Comparison of ENCODE assay signal across 9 cellular contexts in the genomic region with DNA sequence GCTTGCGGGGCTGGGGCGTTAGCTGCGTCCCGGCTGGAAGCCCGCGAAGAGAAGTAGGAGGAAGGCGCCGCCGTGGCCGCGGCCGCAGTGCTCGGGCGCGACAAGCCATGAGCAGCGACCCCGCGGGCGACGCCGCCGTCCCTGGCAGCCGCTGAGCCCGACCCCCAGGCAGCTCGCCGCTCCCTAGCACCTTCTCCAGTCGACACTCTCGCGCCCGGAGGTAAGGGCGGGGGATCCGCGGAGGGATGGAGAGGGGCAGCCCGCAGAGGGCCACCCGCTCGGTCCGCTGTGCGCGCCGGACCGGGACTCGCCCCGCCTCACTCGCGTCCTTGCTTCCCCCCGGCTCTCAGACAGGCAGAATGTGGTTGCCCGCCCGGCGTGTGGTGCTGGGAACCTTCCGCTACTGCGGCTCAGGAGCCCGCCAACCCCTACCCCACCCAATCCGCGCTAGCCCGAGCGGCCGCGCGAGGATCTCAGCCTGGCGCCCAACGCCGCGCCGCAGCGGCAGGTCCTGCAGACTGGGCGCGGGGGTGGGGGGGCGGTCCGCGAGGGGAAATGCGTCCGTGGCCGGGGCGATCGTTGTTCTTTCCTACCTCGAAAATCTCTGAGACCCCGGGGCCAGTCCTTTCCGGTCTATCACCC. TPM values are rescaled to one million over a fixed set of nuclear protein-coding genes. Genes with fewer than 3 reads are reported as not detected.
DNase-seq lines count a peak whose midpoint lies in the region; ATAC-seq, FAIRE-seq and TF ChIP-seq lines count a peak whose summit lies in the region.
"Had no signal": no experiment of that assay in that cellular context is flagged by ENCODE, and none has a peak within 500 bp of the region (broad histone marks: within the 10 kb centered on the region; RNA-seq: fewer than 3 reads in every experiment).

Gene LRRC8C (plus strand): TSS at position 18 of the 642 bp plus-strand sequence. CDS start 53,354 bp downstream, outside the sequence.

- WGBS in H9 (ENCODE audit: extremely low coverage, insufficient read length, low lambda C conversion rate): no CpG with 5 or more reads among the region's 78 CpGs
- WGBS in K562 (ENCODE audit: insufficient coverage, low coverage, missing lambda C conversion rate): under 1% methylated on average over 36 of the region's 78 CpGs

- POLR2A ChIA-PET in K562 (lab: Yijun Ruan, JAX): interaction anchor here (0.6 to 1.2 kb wide), 6 partner anchors 9 to 189 kb away, joined by 3 to 6 read pairs (median 4); no protein-coding TSS in a partner anchor

- H3K36me3 Mint-ChIP-seq in H9 (ENCODE audit: insufficient read depth in 1 of 3, low read depth in 3 of 3): no peaks in the 10 kb centered on the region

- H3K27ac Mint-ChIP-seq in H9: peak within 1 kb of the TSS in 2 of 3 experiments; percentile 57 to 70; a peak in 3 of 7 replicates

- H3K18ac ChIP-seq in H9 (ENCODE audit: insufficient read length, low read depth, low read length): peak within 1 kb of the TSS; percentile 46

- FAIRE-seq in K562 (lab: Jason Lieb, UNC): no peak
- FAIRE-seq: G401.6 had no signal

- no peak within 1 kb of the TSS for H2BK120ac ChIP-seq in H9 (ENCODE audit: low read depth, low read length, poor library complexity, severe bottlenecking)

- CTCF ChIA-PET in K562 (lab: Yijun Ruan, JAX; ENCODE audit: low intra/inter-chr PET ratio): interaction anchor here (0.7 to 3.1 kb wide), 2 partner anchors 130 to 135 kb away, joined by 4 to 29 read pairs; no protein-coding TSS in a partner anchor

- peaks cover 20 to 24% of the 10 kb centered on the region in 2 experiments for H3K4me1 Mint-ChIP-seq in H9

- no peak within 1 kb of the TSS for H4K8ac ChIP-seq in H9 (replicated peaks; ENCODE audit: insufficient read length, low read depth, low read length)

- peak within 1 kb of the TSS; percentile 83 for H3K14ac ChIP-seq in H9 (ENCODE audit: insufficient read depth, low read length)

- peaks cover 41% of the 10 kb centered on the region for H3K27me3 Mint-ChIP-seq in H9 (ENCODE audit: low read depth)

- H3K9me3 ChIP-seq in H9 (ENCODE audit: control insufficient read depth, low read depth, low read length) (no peaks in the 10 kb centered on the region), K562 (replicated peaks; ENCODE audit: control insufficient read depth, insufficient read depth, low read depth, low read length) (no peaks in the 10 kb centered on the region), iPS-15b (ENCODE audit: control insufficient read depth, insufficient read depth, low read length) (no peaks in the 10 kb centered on the region), skeletal muscle tissue (ENCODE audit: control insufficient read depth in 3 of 3, low read length in 3 of 3) (no peaks in the 10 kb centered on the region)

- H3K79me2 ChIP-seq in H9 (ENCODE audit: insufficient read depth, low read length) (no peaks in the 10 kb centered on the region), K562 (ENCODE audit: control insufficient read depth, insufficient read depth, low read length) (peaks cover 40% of the 10 kb centered on the region)

- H3T11ph ChIP-seq in H9 (ENCODE audit: low read length): no peak within 1 kb of the TSS

- H2BK5ac ChIP-seq in H9 (ENCODE audit: insufficient read length, low read length): no peak within 1 kb of the TSS

- no peak within 1 kb of the TSS for H3K23ac ChIP-seq in H9 (ENCODE audit: insufficient read length, low read depth, low read length)

- no peak for TF ChIP-seq RAD21 in K562 (CRISPR knock-in tag; conservative IDR thresholded peaks at IDR 0.05 in 1 of 2, IDR thresholded peaks at IDR 0.05 in 1 of 2)

- H4K20me1 ChIP-seq in H9 (ENCODE audit: control insufficient read depth, insufficient read depth, insufficient read length) (no peaks in the 10 kb centered on the region), K562 (replicated peaks; ENCODE audit: control insufficient read depth, insufficient read depth, low read length) (no peaks in the 10 kb centered on the region)

- H2AFZ ChIP-seq in H9 (ENCODE audit: low read length) (no peak within 1 kb of the TSS), K562 (ENCODE audit: low read depth, low read length) (peak within 1 kb of the TSS; percentile 92)

- H3K9ac ChIP-seq in H9 (ENCODE audit: extremely low read depth, insufficient read length, low read length): no peak within 1 kb of the TSS
- H3K9ac ChIP-seq in K562 (ENCODE audit: insufficient read depth in 1 of 2, low read depth in 2 of 2, low read length in 2 of 2): peak within 1 kb of the TSS; percentile 76 to 98
- H3K9ac ChIP-seq in iPS-15b (ENCODE audit: low read depth, low read length): peak within 1 kb of the TSS; percentile 50
- peak within 1 kb of the TSS; percentile 71 to 87 (median 81) for H3K9ac ChIP-seq in skeletal muscle tissue (ENCODE audit: low read depth in 1 of 3, low read length in 3 of 3)

- no peak within 1 kb of the TSS for H4K5ac ChIP-seq in H9 (ENCODE audit: insufficient read length, low read depth, low read length)

- H3K4me3 Mint-ChIP-seq in H9: peak within 1 kb of the TSS; percentile 83 to 93

- in situ Hi-C loops in K562 (cut with MboI): loop anchor here (5.0 kb wide), 3 partner anchors 69 to 359 kb away; no protein-coding TSS in a partner anchor

- H2BK12ac ChIP-seq in H9 (ENCODE audit: insufficient read length, low read depth, low read length): no peak within 1 kb of the TSS

- H3K27ac ChIP-seq in H9 (ENCODE audit: insufficient read length, low read depth, low read length): no peak within 1 kb of the TSS
- H3K27ac ChIP-seq in K562 (ENCODE audit: extremely low read depth, low read depth, low read length): peak within 1 kb of the TSS; percentile 67
- H3K27ac ChIP-seq in skeletal muscle tissue (ENCODE audit: low read depth, low read length): peak within 1 kb of the TSS; percentile 68

- H3K9me1 ChIP-seq in K562 (ENCODE audit: control insufficient read depth, insufficient read depth, low read length): no peaks in the 10 kb centered on the region

- peaks cover 22% of the 10 kb centered on the region for H3K23me2 ChIP-seq in H9 (ENCODE audit: insufficient read length, low read depth, low read length, poor library complexity, severe bottlenecking)

- no peaks in the 10 kb centered on the region for H3K4me1 ChIP-seq in H9 (ENCODE audit: insufficient read depth, low read length)
- peaks cover 13 to 20% of the 10 kb centered on the region in 2 experiments for H3K4me1 ChIP-seq in K562 (replicated peaks in 1 of 2; ENCODE audit: control insufficient read depth in 2 of 2, insufficient read depth in 2 of 2, low read length in 2 of 2)
- H3K4me1 ChIP-seq in iPS-15b (ENCODE audit: control insufficient read depth, insufficient read depth, low read length): peaks cover 9% of the 10 kb centered on the region
- H3K4me1 ChIP-seq in skeletal muscle tissue (ENCODE audit: control insufficient read depth in 3 of 3, insufficient read depth in 3 of 3, low read length in 3 of 3): peaks cover 6 to 21% (median 14%) of the 10 kb centered on the region in 3 donors

- H3K27me3 ChIP-seq in H9 (ENCODE audit: insufficient read depth, low read length) (peaks cover 5% of the 10 kb centered on the region; the same call in 1 of the 2 replicates), K562 (ENCODE audit: control insufficient read depth in 2 of 2, insufficient read depth in 2 of 2, low read length in 2 of 2) (no peaks in the 10 kb centered on the region), iPS-15b (ENCODE audit: control insufficient read depth, insufficient read depth, low read length) (peaks cover 46% of the 10 kb centered on the region), skeletal muscle tissue (ENCODE audit: control insufficient read depth in 3 of 3, insufficient read depth in 3 of 3, low read length in 3 of 3) (peaks cover 0 to 2% (median 0%) of the 10 kb centered on the region in 3 donors)

- no peak within 1 kb of the TSS for H4K91ac ChIP-seq in H9 (ENCODE audit: insufficient read length, low read depth, low read length)

- no peak within 1 kb of the TSS for H3K56ac ChIP-seq in H9 (ENCODE audit: insufficient read length, low read depth, low read length)

- BruUV-seq in K562 (replicated peaks; lab: Mats Ljungman, UMichigan): no TSS peak

- TF ChIP-seq EP300 in K562 (IDR thresholded peaks at IDR 0.05; ENCODE audit: low read length): no peak

- TF ChIP-seq CTCF in H9 (conservative IDR thresholded peaks at IDR 0.05): no peak
- no peak for TF ChIP-seq CTCF in K562 (IDR thresholded peaks at IDR 0.05 in 2 of 3, conservative IDR thresholded peaks at IDR 0.05 in 1 of 3; ENCODE audit: insufficient read depth in 2 of 3, low read depth in 1 of 3, low read length in 3 of 3)

- DNase-seq in NCI-H1436 (lab: John Stamatoyannopoulos, UW) (peak; percentile 26), NCI-H1436 treated with DMSO at 0.1 percent for 48 hours (lab: John Stamatoyannopoulos, UW) (no peak), H9 (peak; percentile 55), LHCN-M2 (ENCODE audit: low read depth) (peak; percentile 42), T-helper 22 cell (ENCODE audit: low read depth) (peak; percentile 49), K562 (ENCODE audit: extremely low read depth in 1 of 4, low spot score in 3 of 4) (peak; percentile 59 to 64 (median 60))

- H3K36me3 ChIP-seq in K562 (ENCODE audit: control insufficient read depth, insufficient read depth, low read length): no peaks in the 10 kb centered on the region
- H3K36me3 ChIP-seq in iPS-15b (ENCODE audit: control insufficient read depth, insufficient read depth, low read length): no peaks in the 10 kb centered on the region
- H3K36me3 ChIP-seq in skeletal muscle tissue (ENCODE audit: control insufficient read depth in 3 of 3, insufficient read depth in 3 of 3, low read length in 3 of 3): no peaks in the 10 kb centered on the region

- H3K4me3 ChIP-seq in K562 (peak within 1 kb of the TSS; percentile 76), iPS-15b (ENCODE audit: low read depth, low read length) (peak within 1 kb of the TSS; percentile 82), skeletal muscle tissue (ENCODE audit: low read length in 3 of 3) (peak within 1 kb of the TSS; percentile 78 to 90 (median 82))

- H3K79me1 ChIP-seq in H9 (ENCODE audit: insufficient read depth, low read depth, low read length, poor library complexity, severe bottlenecking): no peaks in the 10 kb centered on the region

- H3K4me2 ChIP-seq in H9 (ENCODE audit: insufficient read depth, insufficient read length, low read length): peak within 1 kb of the TSS; percentile 82
- H3K4me2 ChIP-seq in K562 (ENCODE audit: insufficient read depth, low read length): peak within 1 kb of the TSS; percentile 93

- no peaks in the 10 kb centered on the region for H3K9me3 Mint-ChIP-seq in H9

- intact Hi-C loops in K562 (cut with micrococcal nuclease): loop anchor here (2.0 to 5.0 kb wide), 2 partner anchors 70 to 354 kb away; no protein-coding TSS in a partner anchor

- ATAC-seq in K562: peak; percentile 82

- 0 out of 2 replicates have a peak, but pooled peaks have one; percentile 47 for TF ChIP-seq POLR2A in K562 (conservative IDR thresholded peaks at IDR 0.05)

- no peak within 1 kb of the TSS for H2BK20ac ChIP-seq in H9 (ENCODE audit: low read depth, low read length, poor library complexity, severe bottlenecking)

- no peak within 1 kb of the TSS for H2BK15ac ChIP-seq in H9 (ENCODE audit: low read depth, low read length)

- H2AK5ac ChIP-seq in H9 (ENCODE audit: insufficient read length, low read length): no peak within 1 kb of the TSS

- no peak within 1 kb of the TSS for H3K4ac ChIP-seq in H9 (ENCODE audit: low read depth, low read length)

RNA-seq across cellular contexts. Expression of gene LRRC8C, which starts in this region (rescaled TPM):
- total RNA-seq in H9 (2021) (1.8 and 1.9 TPM in 2 replicates), LHCN-M2 (2014; rRNA removed) (4.8 and 5.7 TPM in 2 replicates), K562 (2014; rRNA removed) (3.3 and 3.7 TPM in 2 replicates), K562 (2014; rRNA removed; fragmentation: Illumina TruSeq; extraction: Trizol) (4.5 and 5.5 TPM in 2 replicates), K562 (2015; rRNA removed; fragmentation: Illumina TruSeq; extraction: Trizol) (5.2 TPM in 2 replicates), K562 (2021) (4.9 and 5.0 TPM in 2 replicates), skeletal muscle tissue (6.3 TPM)
- polyA plus RNA-seq in LHCN-M2 (2012): 0.77 TPM
- 10.5 and 20.3 TPM in 2 replicates for total RNA-seq in K562 (2011; cell fraction: chromatin; rRNA removed; ENCODE audit: low replicate concordance)
- total RNA-seq in K562 (2011; cell fraction: nucleolus; rRNA removed): 9.2 and 9.7 TPM in 2 replicates
- total RNA-seq in K562 (2011; cell fraction: nucleoplasm; rRNA removed): 16.8 and 27.9 TPM in 2 replicates
- polyA plus RNA-seq in K562 (2011; rRNA removed) (12.5 and 14.7 TPM in 2 replicates), K562 (2014; fragmentation: Illumina TruSeq; extraction: Trizol) (4.5 and 5.3 TPM in 2 replicates), K562 (2014; fragmentation: Nextera tagmentation; extraction: Ambion mirVana) (1 to 10 TPM in 1 of 2 experiments, under 1 TPM in 1; 1.00 to 1.3 TPM), K562 (2014; rRNA removed) (3.0 and 3.2 TPM in 2 replicates)
- 4.0 and 9.3 TPM in 2 replicates for polyA plus RNA-seq in K562 (2011; cell fraction: cytosol; rRNA removed)
- 4.5 and 9.3 TPM in 2 replicates for polyA plus RNA-seq in K562 (2011; cell fraction: nucleus; rRNA removed)
- polyA plus RNA-seq in K562 (2012): 4.2 and 4.9 TPM in 2 replicates
- 17.7 and 29.5 TPM in 2 replicates for polyA minus RNA-seq in K562 (2011; rRNA and poly(A)+ RNA removed)
- 6.7 and 8.6 TPM in 2 replicates for polyA minus RNA-seq in K562 (2011; cell fraction: cytosol; rRNA and poly(A)+ RNA removed)
- 4.0 and 11.3 TPM in 2 replicates for polyA minus RNA-seq in K562 (2011; cell fraction: nucleus; rRNA and poly(A)+ RNA removed)
